In the genomic region with DNA sequence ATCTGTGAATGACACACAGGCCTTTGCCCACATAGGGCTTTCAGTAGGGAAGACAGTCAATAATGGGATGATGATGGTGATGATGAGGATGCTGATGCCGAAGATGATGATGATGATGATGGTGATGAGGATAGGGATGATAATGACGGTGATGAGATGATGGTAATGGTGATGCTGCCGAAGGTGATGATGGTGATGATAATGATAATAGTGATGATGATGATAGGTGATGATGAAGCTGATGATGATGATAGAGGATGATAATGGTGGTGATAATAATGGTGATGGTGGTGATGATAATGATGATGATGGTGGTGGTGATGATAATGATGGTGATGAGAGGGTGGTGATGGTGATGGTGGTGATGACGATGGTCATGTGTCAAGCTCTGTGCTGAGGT, we compare ENCODE assay signal across 1 cellular context.
TF ChIP-seq lines count a peak whose summit lies in the region.

No MANE protein-coding gene starts in this region.

TF ChIP-seq in A549, 52 proteins besides CTCF, POLR2A, EP300 and RAD21 (continued from another document):
- TF ChIP-seq NR3C1 (IDR thresholded peaks at IDR 0.05), result no peak
- TF ChIP-seq HEYL (CRISPR knock-in tag; IDR thresholded peaks at IDR 0.05), result no peak
- no peak for TF ChIP-seq HOXA7 (CRISPR knock-in tag; IDR thresholded peaks at IDR 0.05)
- TF ChIP-seq CHD4 (IDR thresholded peaks at IDR 0.05; ENCODE audit: borderline replicate concordance), result no peak
- no peak for TF ChIP-seq FOXS1 (CRISPR knock-in tag; IDR thresholded peaks at IDR 0.05)
- TF ChIP-seq EHMT2 (IDR thresholded peaks at IDR 0.05; ENCODE audit: low read depth), result no peak
- TF ChIP-seq, protein P1, sequence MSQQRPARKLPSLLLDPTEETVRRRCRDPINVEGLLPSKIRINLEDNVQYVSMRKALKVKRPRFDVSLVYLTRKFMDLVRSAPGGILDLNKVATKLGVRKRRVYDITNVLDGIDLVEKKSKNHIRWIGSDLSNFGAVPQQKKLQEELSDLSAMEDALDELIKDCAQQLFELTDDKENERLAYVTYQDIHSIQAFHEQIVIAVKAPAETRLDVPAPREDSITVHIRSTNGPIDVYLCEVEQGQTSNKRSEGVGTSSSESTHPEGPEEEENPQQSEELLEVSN (IDR thresholded peaks at IDR 0.05; ENCODE audit: borderline replicate concordance, low read depth), result no peak
TF ChIP-seq in A549: peak in this region for 0.
